Comparison of ENCODE assay signal across 14 cellular contexts in genomic region chr9:124271660-124272059, GRCh38. TPM values are rescaled to one million over a fixed set of nuclear protein-coding genes. Genes with fewer than 3 reads are reported as not detected.
DNase-seq lines count a peak whose midpoint lies in the region; ATAC-seq and TF ChIP-seq lines count a peak whose summit lies in the region.
"Had no signal": no experiment of that assay in that cellular context is flagged by ENCODE, and none has a peak within 500 bp of the region (broad histone marks: within the 10 kb centered on the region; RNA-seq: fewer than 3 reads in every experiment).

No MANE protein-coding gene starts in this region.

- H4K20me1 ChIP-seq in Karpas-422 (ENCODE audit: insufficient read depth, low read depth, low read length), result peaks cover 72% of the 10 kb centered on the region

- no peak overlapping the region for H2AFZ ChIP-seq in Karpas-422 (ENCODE audit: low read length)

- TF ChIP-seq CTCF in activated B cell treated with CpG ODN at 0.5 μM for 24 hours (IDR thresholded peaks at IDR 0.05) (no peak), left lung (IDR thresholded peaks at IDR 0.05) (no peak), lower leg skin (IDR thresholded peaks at IDR 0.05) (no peak), endothelial cell (IDR thresholded peaks at IDR 0.05; ENCODE audit: unreplicated experiment) (no peak)

- H3K36me3 Mint-ChIP-seq in activated B cell treated with CpG ODN at 0.5 μM for 24 hours (ENCODE audit: low read depth) (peaks cover 32% of the 10 kb centered on the region), endothelial cell (ENCODE audit: low read depth, unreplicated experiment) (no peaks in the 10 kb centered on the region)
- H3K36me3 Mint-ChIP-seq: CD4-positive, CD25-positive, alpha-beta regulatory T cell had no signal

- 54 to 61% methylated on average over 6 to 7 of the region's 7 CpGs for WGBS in lower leg skin, 2 donors

- no peaks in the 10 kb centered on the region for H3K9me3 Mint-ChIP-seq in activated B cell treated with CpG ODN at 0.5 μM for 24 hours
- no peaks in the 10 kb centered on the region for H3K9me3 Mint-ChIP-seq in endothelial cell (ENCODE audit: unreplicated experiment)
- H3K9me3 Mint-ChIP-seq: CD4-positive, CD25-positive, alpha-beta regulatory T cell; stimulated activated effector memory CD8-positive, alpha-beta T cell treated with anti-CD3 and anti-CD28 coated beads, Interleukin-12 subunit alpha, Interleukin-12 subunit beta, amount 100 ng/mL, for 72 hours had no signal

- no peak for TF ChIP-seq POLR2A in lower leg skin (IDR thresholded peaks at IDR 0.05)

- H3K79me2 ChIP-seq in Karpas-422 (ENCODE audit: low read length), result peaks cover 100% of the 10 kb centered on the region

- CTCF ChIA-PET in activated B cell treated with CpG ODN at 0.5 μM for 24 hours (lab: Charles Lee), result no interaction called here

- H3K27ac ChIP-seq in Karpas-422 (ENCODE audit: low read length) (peak overlapping the region; percentile 99; the same call in 1 of the 2 replicates), left lung (peak overlapping the region; percentile 55 to 57)

- intact Hi-C loops in activated B cell treated with CpG ODN at 0.5 μM for 24 hours (cut with micrococcal nuclease), result no loop called here
- intact Hi-C loops in left lung (cut with DNase I), result no loop called here
- intact Hi-C loops in lower leg skin (cut with DNase I; ENCODE audit: low total_unique reads), result no loop called here

- H3K9ac ChIP-seq in Karpas-422 (ENCODE audit: low read length), result no peak overlapping the region
- H3K9ac ChIP-seq in skeletal muscle satellite cell (ENCODE audit: low read depth, low read length), result peak overlapping the region; percentile 31

- H3K9me2 ChIP-seq in Karpas-422 (replicated peaks; ENCODE audit: insufficient read depth, low read length), result no peaks in the 10 kb centered on the region

- H3K4me3 Mint-ChIP-seq in activated B cell treated with CpG ODN at 0.5 μM for 24 hours (no peak overlapping the region), endothelial cell (ENCODE audit: unreplicated experiment) (no peak overlapping the region)
- H3K4me3 Mint-ChIP-seq: CD4-positive, CD25-positive, alpha-beta regulatory T cell; stimulated activated effector memory CD8-positive, alpha-beta T cell treated with anti-CD3 and anti-CD28 coated beads, Interleukin-12 subunit alpha, Interleukin-12 subunit beta, amount 100 ng/mL, for 72 hours had no signal

- H3K36me3 ChIP-seq in Karpas-422 (ENCODE audit: insufficient read depth, low read length), result peaks cover 33% of the 10 kb centered on the region; the same call in 1 of the 2 replicates
- peaks cover 0 to 29% of the 10 kb centered on the region in 2 donors for H3K36me3 ChIP-seq in left lung
- H3K36me3 ChIP-seq in skeletal muscle satellite cell (ENCODE audit: insufficient read depth, low read length), result peaks cover 70% of the 10 kb centered on the region
- peaks cover 2% of the 10 kb centered on the region; the same call in 1 of the 2 replicates for H3K36me3 ChIP-seq in HAP-1 (replicated peaks)

- peaks cover 52% of the 10 kb centered on the region for H3K4me1 ChIP-seq in Karpas-422 (ENCODE audit: low read length)
- H3K4me1 ChIP-seq in left lung, result peaks cover 43 to 97% of the 10 kb centered on the region in 2 donors
- H3K4me1 ChIP-seq in skeletal muscle satellite cell (ENCODE audit: control insufficient read depth, insufficient read depth, low read length), result peaks cover 61% of the 10 kb centered on the region
- no peaks in the 10 kb centered on the region; the same call in 1 of the 2 replicates for H3K4me1 ChIP-seq in HAP-1

- H3K9me3 ChIP-seq in Karpas-422 (ENCODE audit: low read length) (no peaks in the 10 kb centered on the region), left lung (no peaks in the 10 kb centered on the region), skeletal muscle satellite cell (replicated peaks; ENCODE audit: low read length) (no peaks in the 10 kb centered on the region), HAP-1 (no peaks in the 10 kb centered on the region)

- ATAC-seq in activated B cell treated with CpG ODN at 0.5 μM for 24 hours (ENCODE audit: low read depth) (no peak), left lung (no peak)
- ATAC-seq: Panc1; stimulated activated effector memory CD8-positive, alpha-beta T cell treated with anti-CD3 and anti-CD28 coated beads, Interleukin-12 subunit alpha, Interleukin-12 subunit beta, amount 100 ng/mL, for 72 hours had no signal

- peaks cover 93% of the 10 kb centered on the region for H3K4me1 Mint-ChIP-seq in activated B cell treated with CpG ODN at 0.5 μM for 24 hours
- peaks cover 15% of the 10 kb centered on the region for H3K4me1 Mint-ChIP-seq in endothelial cell (ENCODE audit: unreplicated experiment)

- no peaks in the 10 kb centered on the region for H3K27me3 ChIP-seq in Karpas-422 (ENCODE audit: low read length)
- no peaks in the 10 kb centered on the region for H3K27me3 ChIP-seq in left lung
- H3K27me3 ChIP-seq in skeletal muscle satellite cell (ENCODE audit: control insufficient read depth, insufficient read depth, low read length), result no peaks in the 10 kb centered on the region
- no peaks in the 10 kb centered on the region for H3K27me3 ChIP-seq in HAP-1 (ENCODE audit: low read depth)

- H3K27ac Mint-ChIP-seq in activated B cell treated with CpG ODN at 0.5 μM for 24 hours (peak overlapping the region; percentile 73), endothelial cell (ENCODE audit: unreplicated experiment) (no peak overlapping the region)
- H3K27ac Mint-ChIP-seq: stimulated activated effector memory CD8-positive, alpha-beta T cell treated with anti-CD3 and anti-CD28 coated beads, Interleukin-12 subunit alpha, Interleukin-12 subunit beta, amount 100 ng/mL, for 72 hours had no signal

- POLR2A ChIA-PET in activated B cell treated with CpG ODN at 0.5 μM for 24 hours (lab: Charles Lee), result no interaction called here

- in situ Hi-C loops in HAP-1 (cut with MboI; ENCODE audit: low sequenced_read_pairs), result no loop called here

- no peak overlapping the region for H3K4me2 ChIP-seq in Karpas-422 (ENCODE audit: low read depth, low read length, poor library complexity, severe bottlenecking)
- H3K4me2 ChIP-seq in skeletal muscle satellite cell (ENCODE audit: low read length), result peak overlapping the region; percentile 31

- DNase-seq in Karpas-422, result no peak
- DNase-seq in activated B cell treated with CpG ODN at 0.5 μM for 24 hours, result no peak
- no peak for DNase-seq in left lung
- no peak for DNase-seq in lower leg skin (ENCODE audit: low spot score in 2 of 2)
- DNase-seq in stimulated activated CD4-positive, alpha-beta T cell treated with anti-CD3 and anti-CD28 coated beads, Interleukin-4, amount 100 ng/mL, for 1 hour, result no peak
- DNase-seq in endothelial cell (ENCODE audit: low spot score), result no peak
- no peak for DNase-seq in HAP-1 (ENCODE audit: low spot score in 2 of 2)
- DNase-seq: activated naive CD4-positive, alpha-beta T cell treated with anti-CD3 and anti-CD28 coated beads, Interleukin-2, amount 50 U/mL, for 16 hours; CD4-positive, CD25-positive, alpha-beta regulatory T cell; IMR-90; NCI-H187 treated with DMSO at 0.1 percent for 48 hours had no signal

- H3K27me3 Mint-ChIP-seq in activated B cell treated with CpG ODN at 0.5 μM for 24 hours (no peaks in the 10 kb centered on the region), endothelial cell (ENCODE audit: unreplicated experiment) (peaks cover 1% of the 10 kb centered on the region)
- H3K27me3 Mint-ChIP-seq: CD4-positive, CD25-positive, alpha-beta regulatory T cell had no signal

- H3K4me3 ChIP-seq in Karpas-422 (ENCODE audit: low read length) (no peak overlapping the region), left lung (no peak overlapping the region), skeletal muscle satellite cell (ENCODE audit: low read length) (no peak overlapping the region), lower leg skin (ENCODE audit: low read depth, poor library complexity, severe bottlenecking) (no peak overlapping the region), HAP-1 (no peak overlapping the region)

RNA-seq across cellular contexts. Expression of gene NEK6, which starts 13.9 kb away (rescaled TPM):
- total RNA-seq in Karpas-422 (2014; rRNA removed; shearing (Covaris generic); ENCODE audit: low replicate concordance), result 77.9 and 93.3 TPM in 2 replicates
- total RNA-seq in activated B cell treated with CpG ODN at 0.5 μM for 24 hours, result 110 and 115 TPM in 2 replicates
- 100 to 1,000 TPM; 104 to 132 TPM for total RNA-seq in left lung
- total RNA-seq in skeletal muscle satellite cell (2012; rRNA removed), result 21.0 and 27.1 TPM in 2 replicates
- total RNA-seq in lower leg skin, result 10 to 100 TPM in 2 of 4 donors, 1 to 10 TPM in 2; 6.0 to 14.7 (median 9.1) TPM
- total RNA-seq in endothelial cell (ENCODE audit: unreplicated experiment), result 43.9 TPM
